Comparison of ENCODE assay signal across 12 cellular contexts in genomic region chr1:111475706-111476105, GRCh38. TPM values are rescaled to one million over a fixed set of nuclear protein-coding genes. Genes with fewer than 3 reads are reported as not detected.
DNase-seq lines count a peak whose midpoint lies in the region; ATAC-seq, FAIRE-seq and TF ChIP-seq lines count a peak whose summit lies in the region.
"Had no signal": no experiment of that assay in that cellular context is flagged by ENCODE, and none has a peak within 500 bp of the region (broad histone marks: within the 10 kb centered on the region; RNA-seq: fewer than 3 reads in every experiment).

No MANE protein-coding gene starts in this region.

- H3K9ac ChIP-seq in BLaER1 treated with 17β-estradiol and CSF1 and Interleukin-3, amounts not matched to agents 10 nM and 100 nM: peak overlapping the region in 8 of 11 experiments; percentile 10 to 70 (median 57); a peak in 4 of 22 replicates
- H3K9ac ChIP-seq: parathyroid adenoma had no signal

- H3K79me2 ChIP-seq in PC-9 (ENCODE audit: low read depth): no peaks in the 10 kb centered on the region
- H3K79me2 ChIP-seq: parathyroid adenoma had no signal

- no peaks in the 10 kb centered on the region for H3K9me3 ChIP-seq in BLaER1 treated with 17β-estradiol and CSF1 and Interleukin-3, amounts not matched to agents 10 nM and 100 nM (replicated peaks in 1 of 11)
- no peaks in the 10 kb centered on the region for H3K9me3 ChIP-seq in PC-9 (ENCODE audit: insufficient read depth, low read depth)
- H3K9me3 ChIP-seq: adrenal gland had no signal

- H3K4me3 Mint-ChIP-seq in activated CD4-positive, alpha-beta memory T cell treated with anti-CD3 and anti-CD28 coated beads for 36 hours: peak overlapping the region; percentile 20
- H3K4me3 Mint-ChIP-seq in naive thymus-derived CD8-positive, alpha-beta T cell: peak overlapping the region in 9 of 10 donors; percentile 71 to 95 (median 87)
- H3K4me3 Mint-ChIP-seq: HFFc6 had no signal

- ATAC-seq in naive thymus-derived CD8-positive, alpha-beta T cell: no peak
- ATAC-seq in HG03175 (IDR thresholded peaks at IDR 0.05; ENCODE audit: unreplicated experiment): no peak

- H3K36me3 Mint-ChIP-seq in activated CD4-positive, alpha-beta memory T cell treated with anti-CD3 and anti-CD28 coated beads for 36 hours: peaks cover 16% of the 10 kb centered on the region
- H3K36me3 Mint-ChIP-seq in naive thymus-derived CD8-positive, alpha-beta T cell: peaks cover 12 to 20% (median 20%) of the 10 kb centered on the region in 3 donors

- no TSS peak for BruUV-seq in PC-9 (replicated peaks; lab: Mats Ljungman, UMichigan)

- H3F3A ChIP-seq in PC-9 (ENCODE audit: insufficient read depth, low read depth): no peaks in the 10 kb centered on the region

- H3K27ac Mint-ChIP-seq in activated CD4-positive, alpha-beta memory T cell treated with anti-CD3 and anti-CD28 coated beads for 36 hours: peak overlapping the region; percentile 62
- H3K27ac Mint-ChIP-seq in naive thymus-derived CD8-positive, alpha-beta T cell: peak overlapping the region in 8 of 10 donors; percentile 89 to 98 (median 95)
- H3K27ac Mint-ChIP-seq: HFFc6 had no signal

- TF ChIP-seq CTCF in PC-9 (conservative IDR thresholded peaks at IDR 0.05): no peak

- H3K9me3 Mint-ChIP-seq in activated CD4-positive, alpha-beta memory T cell treated with anti-CD3 and anti-CD28 coated beads for 36 hours: no peaks in the 10 kb centered on the region
- no peaks in the 10 kb centered on the region for H3K9me3 Mint-ChIP-seq in naive thymus-derived CD8-positive, alpha-beta T cell
- H3K9me3 Mint-ChIP-seq: HFFc6 had no signal

- no peaks in the 10 kb centered on the region for H3K9me2 ChIP-seq in PC-9 (ENCODE audit: insufficient read depth)

- peak; percentile 79 for FAIRE-seq in GM12892 (lab: Jason Lieb, UNC)

- no peaks in the 10 kb centered on the region for H3K27me3 ChIP-seq in BLaER1 treated with 17β-estradiol and CSF1 and Interleukin-3, amounts not matched to agents 10 nM and 100 nM
- no peaks in the 10 kb centered on the region for H3K27me3 ChIP-seq in PC-9 (ENCODE audit: insufficient read depth, low read depth)
- H3K27me3 ChIP-seq: adrenal gland had no signal

- peaks cover 0 to 12% (median 8%) of the 10 kb centered on the region in 11 experiments; a peak in 11 of 22 replicates for H3K36me3 ChIP-seq in BLaER1 treated with 17β-estradiol and CSF1 and Interleukin-3, amounts not matched to agents 10 nM and 100 nM
- no peaks in the 10 kb centered on the region for H3K36me3 ChIP-seq in PC-9 (ENCODE audit: low read depth)
- H3K36me3 ChIP-seq: adrenal gland had no signal

- intact Hi-C loops in activated CD4-positive, alpha-beta memory T cell treated with anti-CD3 and anti-CD28 coated beads for 36 hours (cut with micrococcal nuclease): loop anchor here (1.0 to 10.0 kb wide), 3 partner anchors 21 to 601 kb away; partner anchors contain the start of gene CD53
- intact Hi-C loops in PC-9 (cut with micrococcal nuclease; ENCODE audit: unreplicated experiment): no loop called here

- H3K4me1 Mint-ChIP-seq in activated CD4-positive, alpha-beta memory T cell treated with anti-CD3 and anti-CD28 coated beads for 36 hours (ENCODE audit: low read depth): peaks cover 58% of the 10 kb centered on the region
- peaks cover 27 to 67% (median 49%) of the 10 kb centered on the region in 4 donors for H3K4me1 Mint-ChIP-seq in naive thymus-derived CD8-positive, alpha-beta T cell

- DNase-seq in GM12892 (ENCODE audit: insufficient read length): no peak
- DNase-seq in activated CD4-positive, alpha-beta memory T cell treated with anti-CD3 and anti-CD28 coated beads for 36 hours: peak; percentile 71
- DNase-seq in naive thymus-derived CD8-positive, alpha-beta T cell: no peak
- DNase-seq in PC-9: no peak
- no peak for DNase-seq in NCI-H510A (lab: John Stamatoyannopoulos, UW)
- no peak for DNase-seq in NAMALWA (ENCODE audit: low spot score)
- DNase-seq: adrenal gland, HFFc6, islet precursor cell had no signal

- CTCF ChIA-PET in activated CD4-positive, alpha-beta memory T cell treated with anti-CD3 and anti-CD28 coated beads for 36 hours (lab: Charles Lee): interaction anchor here (0.7 to 5.3 kb wide), 8 partner anchors 20 to 279 kb away, joined by 3 to 35 read pairs (median 4); partner anchors contain the start of gene WDR77
- CTCF ChIA-PET in PC-9 (lab: Charles Lee): no interaction called here

- H3K4me1 ChIP-seq in BLaER1 treated with 17β-estradiol and CSF1 and Interleukin-3, amounts not matched to agents 10 nM and 100 nM: peaks cover 59 to 95% (median 82%) of the 10 kb centered on the region in 10 experiments
- no peaks in the 10 kb centered on the region for H3K4me1 ChIP-seq in PC-9 (replicated peaks; ENCODE audit: insufficient read depth)

- H2AFZ ChIP-seq in PC-9: no peak overlapping the region
- H2AFZ ChIP-seq: parathyroid adenoma had no signal

- peak overlapping the region; percentile 78 to 90 (median 84) for H3K4me2 ChIP-seq in BLaER1 treated with 17β-estradiol and CSF1 and Interleukin-3, amounts not matched to agents 10 nM and 100 nM
- H3K4me2 ChIP-seq in PC-9: no peak overlapping the region

- POLR2A ChIA-PET in activated CD4-positive, alpha-beta memory T cell treated with anti-CD3 and anti-CD28 coated beads for 36 hours (lab: Charles Lee): interaction anchor here (0.7 to 3.3 kb wide), 6 partner anchors 21 to 117 kb away, joined by 3 to 18 read pairs (median 4); partner anchors contain the start of gene WDR77
- POLR2A ChIA-PET in naive thymus-derived CD8-positive, alpha-beta T cell (lab: Charles Lee): interaction anchor here (3.6 to 4.1 kb wide), 2 partner anchors 26 to 32 kb away, joined by 32 to 34 read pairs; partner anchors contain the start of genes ATP5PB and WDR77
- POLR2A ChIA-PET in PC-9 (lab: Charles Lee; ENCODE audit: unreplicated experiment): interaction anchor here (0.5 kb wide), 1 partner anchor 285 kb away, joined by 8 read pairs; no protein-coding TSS in a partner anchor

- peak overlapping the region in 4 of 10 experiments; percentile 18 to 58 (median 48); a peak in 5 of 20 replicates for H3K4me3 ChIP-seq in BLaER1 treated with 17β-estradiol and CSF1 and Interleukin-3, amounts not matched to agents 10 nM and 100 nM
- no peak overlapping the region for H3K4me3 ChIP-seq in PC-9

- no peak for TF ChIP-seq POLR2A in GM12892 (IDR thresholded peaks at IDR 0.05; ENCODE audit: low read depth, low read length)

- H4K20me1 ChIP-seq in BLaER1 treated with 17β-estradiol and CSF1 and Interleukin-3, amounts not matched to agents 10 nM and 100 nM: no peaks in the 10 kb centered on the region
- H4K20me1 ChIP-seq in PC-9 (ENCODE audit: insufficient read depth): no peaks in the 10 kb centered on the region

- no peaks in the 10 kb centered on the region for H3K27me3 Mint-ChIP-seq in activated CD4-positive, alpha-beta memory T cell treated with anti-CD3 and anti-CD28 coated beads for 36 hours
- H3K27me3 Mint-ChIP-seq in naive thymus-derived CD8-positive, alpha-beta T cell: no peaks in the 10 kb centered on the region

- peak overlapping the region in 10 of 11 experiments; percentile 71 to 86 (median 78); a peak in 16 of 22 replicates for H3K27ac ChIP-seq in BLaER1 treated with 17β-estradiol and CSF1 and Interleukin-3, amounts not matched to agents 10 nM and 100 nM
- no peak overlapping the region for H3K27ac ChIP-seq in PC-9
- H3K27ac ChIP-seq: parathyroid adenoma had no signal

RNA-seq across cellular contexts. Expression of gene C1orf162, which starts 1.9 kb away (rescaled TPM):
- polyA plus RNA-seq in GM12892 (2012; ENCODE audit: missing spikeins): 1.9 TPM
- 1 to 10 TPM; 3.9 to 5.1 TPM for total RNA-seq in activated CD4-positive, alpha-beta memory T cell treated with anti-CD3 and anti-CD28 coated beads for 36 hours
- 10 to 100 TPM; 58.1 to 59.7 TPM for total RNA-seq in naive thymus-derived CD8-positive, alpha-beta T cell
- polyA plus RNA-seq in naive thymus-derived CD8-positive, alpha-beta T cell: 100 to 1,000 TPM; 159 to 250 (median 243) TPM
- 0.20 and 0.53 TPM in 2 replicates for total RNA-seq in PC-9 (2021)

RNA-seq across cellular contexts. Expression of gene ATP5PB, which starts 26.4 kb away (rescaled TPM):
- polyA plus RNA-seq in GM12892 (2012; ENCODE audit: missing spikeins): 520 TPM
- total RNA-seq in activated CD4-positive, alpha-beta memory T cell treated with anti-CD3 and anti-CD28 coated beads for 36 hours: 100 to 1,000 TPM; 300 to 302 TPM
- 100 to 1,000 TPM; 105 to 115 TPM for total RNA-seq in naive thymus-derived CD8-positive, alpha-beta T cell
- 100 to 1,000 TPM; 411 to 437 (median 416) TPM for polyA plus RNA-seq in naive thymus-derived CD8-positive, alpha-beta T cell
- total RNA-seq in PC-9 (2021): 183 and 212 TPM in 2 replicates

RNA-seq across cellular contexts. Expression of gene WDR77, which starts 26.6 kb away (rescaled TPM):
- polyA plus RNA-seq in GM12892 (2012; ENCODE audit: missing spikeins): 36.0 TPM
- total RNA-seq in activated CD4-positive, alpha-beta memory T cell treated with anti-CD3 and anti-CD28 coated beads for 36 hours: 10 to 100 TPM; 44.6 to 48.4 TPM
- 10 to 100 TPM; 35.4 to 35.9 TPM for total RNA-seq in naive thymus-derived CD8-positive, alpha-beta T cell
- polyA plus RNA-seq in naive thymus-derived CD8-positive, alpha-beta T cell: 10 to 100 TPM; 36.9 to 44.6 (median 43.9) TPM
- 20.6 and 23.7 TPM in 2 replicates for total RNA-seq in PC-9 (2021)

RNA-seq across cellular contexts. Expression of gene ADORA3, which starts 27.7 kb away (rescaled TPM):
- 0.38 TPM for polyA plus RNA-seq in GM12892 (2012; ENCODE audit: missing spikeins)
- under 1 TPM in 1 of 2 experiments, not detected in 1; 0.14 TPM for total RNA-seq in activated CD4-positive, alpha-beta memory T cell treated with anti-CD3 and anti-CD28 coated beads for 36 hours
- total RNA-seq in naive thymus-derived CD8-positive, alpha-beta T cell: under 1 TPM in 1 of 2 experiments, not detected in 1; 0.62 TPM
- polyA plus RNA-seq in naive thymus-derived CD8-positive, alpha-beta T cell: not detected
- not detected in 2 replicates for total RNA-seq in PC-9 (2021)
- total RNA-seq: HFFc6 had no signal

RNA-seq across cellular contexts. Expression of gene TMIGD3, which starts 27.7 kb away (rescaled TPM):
- polyA plus RNA-seq in GM12892 (2012; ENCODE audit: missing spikeins): not detected
- total RNA-seq in activated CD4-positive, alpha-beta memory T cell treated with anti-CD3 and anti-CD28 coated beads for 36 hours: under 1 TPM in 1 of 2 experiments, not detected in 1; 0.24 TPM
- total RNA-seq in naive thymus-derived CD8-positive, alpha-beta T cell: not detected
- not detected for polyA plus RNA-seq in naive thymus-derived CD8-positive, alpha-beta T cell
- not detected in 2 replicates for total RNA-seq in PC-9 (2021)
- total RNA-seq: HFFc6 had no signal

Comparison
In these comparisons a context has a peak if more than half of its experiments do, and no peak if none do; other contexts are left out.
1. RNA of gene C1orf162, which starts 1.9 kb away (total RNA-seq): 58.1 to 59.7 TPM in naive thymus-derived CD8-positive, alpha-beta T cell; 3.9 to 5.1 TPM in activated CD4-positive, alpha-beta memory T cell treated with anti-CD3 and anti-CD28 coated beads for 36 hours and 0.20 to 0.53 TPM in PC-9; every median in the first group is over 4 times any median in the second.